Comparison of ENCODE assay signal across 1 cellular context in the genomic region with DNA sequence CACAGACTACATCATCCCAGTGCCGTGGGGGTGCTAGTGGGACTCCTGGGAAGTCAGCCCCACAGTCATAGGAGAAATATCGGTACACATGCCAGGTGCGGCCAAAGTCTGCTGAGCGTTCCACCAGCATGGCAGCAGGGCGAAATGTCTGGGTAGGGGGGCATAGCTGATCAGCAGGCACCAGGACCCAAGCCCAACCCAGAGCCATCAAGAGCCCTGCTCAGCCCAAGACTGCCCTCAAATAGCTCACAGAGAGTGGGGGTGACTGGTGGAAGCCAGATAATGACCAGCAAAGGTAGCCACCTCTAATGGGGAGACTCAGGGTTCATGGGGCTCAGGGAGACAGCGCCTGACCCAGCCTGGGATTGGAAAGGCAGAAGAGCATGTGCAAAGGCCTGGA.
TF ChIP-seq lines count a peak whose summit lies in the region.

No MANE protein-coding gene starts in this region.

TF ChIP-seq in IMR-90, 13 proteins besides CTCF, POLR2A, EP300 and RAD21:
- no peak for TF ChIP-seq FOS (IDR thresholded peaks at IDR 0.05; ENCODE audit: low read depth, low read length)
- no peak for TF ChIP-seq SMC3 (IDR thresholded peaks at IDR 0.05; ENCODE audit: low read depth, low read length)
- no peak for TF ChIP-seq RCOR1 (IDR thresholded peaks at IDR 0.05; ENCODE audit: insufficient replicate concordance, low read length)
- TF ChIP-seq MAFK (IDR thresholded peaks at IDR 0.05; ENCODE audit: low read depth, low read length): no peak
- no peak for TF ChIP-seq NFE2L2 (IDR thresholded peaks at IDR 0.05; ENCODE audit: low read depth, low read length)
- no peak for TF ChIP-seq CEBPB (IDR thresholded peaks at IDR 0.05; ENCODE audit: low read depth, low read length)
- TF ChIP-seq, protein P1, sequence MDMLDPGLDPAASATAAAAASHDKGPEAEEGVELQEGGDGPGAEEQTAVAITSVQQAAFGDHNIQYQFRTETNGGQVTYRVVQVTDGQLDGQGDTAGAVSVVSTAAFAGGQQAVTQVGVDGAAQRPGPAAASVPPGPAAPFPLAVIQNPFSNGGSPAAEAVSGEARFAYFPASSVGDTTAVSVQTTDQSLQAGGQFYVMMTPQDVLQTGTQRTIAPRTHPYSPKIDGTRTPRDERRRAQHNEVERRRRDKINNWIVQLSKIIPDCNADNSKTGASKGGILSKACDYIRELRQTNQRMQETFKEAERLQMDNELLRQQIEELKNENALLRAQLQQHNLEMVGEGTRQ (IDR thresholded peaks at IDR 0.05; ENCODE audit: low read depth, low read length): no peak
- TF ChIP-seq RFX5 (IDR thresholded peaks at IDR 0.05; ENCODE audit: low read depth, low read length): no peak
- no peak for TF ChIP-seq MXI1 (IDR thresholded peaks at IDR 0.05; ENCODE audit: borderline replicate concordance, low read depth, low read length)
- no peak for TF ChIP-seq CHD1 (IDR thresholded peaks at IDR 0.05; ENCODE audit: low read depth, low read length)
TF ChIP-seq in IMR-90: peak in this region for 0.
